In the genomic region with DNA sequence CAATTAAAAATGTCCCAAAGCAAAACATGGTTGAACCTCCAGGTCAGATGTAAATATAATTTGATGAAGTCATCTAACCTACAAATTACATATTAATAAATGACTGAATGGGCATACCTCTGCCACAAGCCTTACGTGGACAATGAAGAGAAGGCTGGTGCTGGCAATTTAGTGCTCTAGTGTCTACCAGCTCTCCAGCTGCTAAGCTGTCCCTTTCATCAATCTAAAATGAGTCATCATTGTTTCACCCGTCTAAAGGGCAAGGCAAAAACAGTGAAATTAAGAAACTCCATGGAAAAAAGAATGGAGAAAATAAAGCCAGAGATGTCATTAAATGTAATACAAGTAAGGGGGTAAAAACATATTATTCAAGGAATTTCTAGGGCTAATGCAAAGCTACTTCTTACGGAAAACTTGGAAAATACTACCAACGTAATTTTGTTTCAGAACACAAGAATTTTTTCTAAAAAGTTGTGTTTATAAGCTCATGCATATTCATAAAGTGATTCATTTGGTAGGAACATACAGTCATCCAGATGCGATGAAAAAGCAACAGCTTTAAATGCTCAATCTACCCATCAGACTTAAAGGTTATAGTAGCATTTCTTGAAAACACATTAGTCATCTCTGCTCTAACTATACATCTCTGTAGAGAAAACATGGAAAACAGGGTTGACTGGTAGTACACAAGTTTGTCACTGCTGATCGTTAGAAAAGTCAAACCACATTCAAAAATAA, we compare ENCODE assay signal across 1 cellular context.
TF ChIP-seq lines count a peak whose summit lies in the region.

No MANE protein-coding gene starts in this region.

TF ChIP-seq in WTC11, 78 proteins besides CTCF, POLR2A, EP300 and RAD21 (continued from another document):
- TF ChIP-seq, protein P1, sequence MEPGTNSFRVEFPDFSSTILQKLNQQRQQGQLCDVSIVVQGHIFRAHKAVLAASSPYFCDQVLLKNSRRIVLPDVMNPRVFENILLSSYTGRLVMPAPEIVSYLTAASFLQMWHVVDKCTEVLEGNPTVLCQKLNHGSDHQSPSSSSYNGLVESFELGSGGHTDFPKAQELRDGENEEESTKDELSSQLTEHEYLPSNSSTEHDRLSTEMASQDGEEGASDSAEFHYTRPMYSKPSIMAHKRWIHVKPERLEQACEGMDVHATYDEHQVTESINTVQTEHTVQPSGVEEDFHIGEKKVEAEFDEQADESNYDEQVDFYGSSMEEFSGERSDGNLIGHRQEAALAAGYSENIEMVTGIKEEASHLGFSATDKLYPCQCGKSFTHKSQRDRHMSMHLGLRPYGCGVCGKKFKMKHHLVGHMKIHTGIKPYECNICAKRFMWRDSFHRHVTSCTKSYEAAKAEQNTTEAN (CRISPR knock-in tag; IDR thresholded peaks at IDR 0.05): no peak
- TF ChIP-seq, protein P2, sequence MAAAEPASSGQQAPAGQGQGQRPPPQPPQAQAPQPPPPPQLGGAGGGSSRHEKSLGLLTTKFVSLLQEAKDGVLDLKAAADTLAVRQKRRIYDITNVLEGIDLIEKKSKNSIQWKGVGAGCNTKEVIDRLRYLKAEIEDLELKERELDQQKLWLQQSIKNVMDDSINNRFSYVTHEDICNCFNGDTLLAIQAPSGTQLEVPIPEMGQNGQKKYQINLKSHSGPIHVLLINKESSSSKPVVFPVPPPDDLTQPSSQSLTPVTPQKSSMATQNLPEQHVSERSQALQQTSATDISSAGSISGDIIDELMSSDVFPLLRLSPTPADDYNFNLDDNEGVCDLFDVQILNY (CRISPR knock-in tag; IDR thresholded peaks at IDR 0.05): no peak
- TF ChIP-seq, protein P3, sequence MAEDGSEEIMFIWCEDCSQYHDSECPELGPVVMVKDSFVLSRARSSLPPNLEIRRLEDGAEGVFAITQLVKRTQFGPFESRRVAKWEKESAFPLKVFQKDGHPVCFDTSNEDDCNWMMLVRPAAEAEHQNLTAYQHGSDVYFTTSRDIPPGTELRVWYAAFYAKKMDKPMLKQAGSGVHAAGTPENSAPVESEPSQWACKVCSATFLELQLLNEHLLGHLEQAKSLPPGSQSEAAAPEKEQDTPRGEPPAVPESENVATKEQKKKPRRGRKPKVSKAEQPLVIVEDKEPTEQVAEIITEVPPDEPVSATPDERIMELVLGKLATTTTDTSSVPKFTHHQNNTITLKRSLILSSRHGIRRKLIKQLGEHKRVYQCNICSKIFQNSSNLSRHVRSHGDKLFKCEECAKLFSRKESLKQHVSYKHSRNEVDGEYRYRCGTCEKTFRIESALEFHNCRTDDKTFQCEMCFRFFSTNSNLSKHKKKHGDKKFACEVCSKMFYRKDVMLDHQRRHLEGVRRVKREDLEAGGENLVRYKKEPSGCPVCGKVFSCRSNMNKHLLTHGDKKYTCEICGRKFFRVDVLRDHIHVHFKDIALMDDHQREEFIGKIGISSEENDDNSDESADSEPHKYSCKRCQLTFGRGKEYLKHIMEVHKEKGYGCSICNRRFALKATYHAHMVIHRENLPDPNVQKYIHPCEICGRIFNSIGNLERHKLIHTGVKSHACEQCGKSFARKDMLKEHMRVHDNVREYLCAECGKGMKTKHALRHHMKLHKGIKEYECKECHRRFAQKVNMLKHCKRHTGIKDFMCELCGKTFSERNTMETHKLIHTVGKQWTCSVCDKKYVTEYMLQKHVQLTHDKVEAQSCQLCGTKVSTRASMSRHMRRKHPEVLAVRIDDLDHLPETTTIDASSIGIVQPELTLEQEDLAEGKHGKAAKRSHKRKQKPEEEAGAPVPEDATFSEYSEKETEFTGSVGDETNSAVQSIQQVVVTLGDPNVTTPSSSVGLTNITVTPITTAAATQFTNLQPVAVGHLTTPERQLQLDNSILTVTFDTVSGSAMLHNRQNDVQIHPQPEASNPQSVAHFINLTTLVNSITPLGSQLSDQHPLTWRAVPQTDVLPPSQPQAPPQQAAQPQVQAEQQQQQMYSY (CRISPR knock-in tag; IDR thresholded peaks at IDR 0.05): no peak
